9 cellular contexts compared by ENCODE assay signal in genomic region chr20:57238089-57238488, GRCh38. TPM values are rescaled to one million over a fixed set of nuclear protein-coding genes. Genes with fewer than 3 reads are reported as not detected.
"Had no signal": no experiment of that assay in that cellular context is flagged by ENCODE, and none has a peak within 500 bp of the region (broad histone marks: within the 10 kb centered on the region; RNA-seq: fewer than 3 reads in every experiment).

No MANE protein-coding gene starts in this region.

- H3K27ac ChIP-seq: HL-60, KMS-11 had no signal

- H3K4me3 ChIP-seq: K562 had no signal

- H3K36me3 Mint-ChIP-seq: IgD-negative memory B cell had no signal

- H3K4me2 ChIP-seq: KMS-11 had no signal

- DNase-seq: IMR-90, KBM-7, KG1 had no signal

- H3K9ac ChIP-seq: KMS-11 had no signal

- H3K4me1 Mint-ChIP-seq: IgD-negative memory B cell had no signal

- FAIRE-seq: K562 had no signal

- ATAC-seq: HepG2, K562 had no signal

RNA-seq across cellular contexts. Expression of gene BMP7, which starts 28.4 kb away (rescaled TPM):
- total RNA-seq: HepG2, HT-29, IMR-90 had no signal
- polyA plus RNA-seq: HepG2, IgD-negative memory B cell, IMR-90, K562 had no signal
